Comparison of ENCODE assay signal across 1 cellular context in the genomic region with DNA sequence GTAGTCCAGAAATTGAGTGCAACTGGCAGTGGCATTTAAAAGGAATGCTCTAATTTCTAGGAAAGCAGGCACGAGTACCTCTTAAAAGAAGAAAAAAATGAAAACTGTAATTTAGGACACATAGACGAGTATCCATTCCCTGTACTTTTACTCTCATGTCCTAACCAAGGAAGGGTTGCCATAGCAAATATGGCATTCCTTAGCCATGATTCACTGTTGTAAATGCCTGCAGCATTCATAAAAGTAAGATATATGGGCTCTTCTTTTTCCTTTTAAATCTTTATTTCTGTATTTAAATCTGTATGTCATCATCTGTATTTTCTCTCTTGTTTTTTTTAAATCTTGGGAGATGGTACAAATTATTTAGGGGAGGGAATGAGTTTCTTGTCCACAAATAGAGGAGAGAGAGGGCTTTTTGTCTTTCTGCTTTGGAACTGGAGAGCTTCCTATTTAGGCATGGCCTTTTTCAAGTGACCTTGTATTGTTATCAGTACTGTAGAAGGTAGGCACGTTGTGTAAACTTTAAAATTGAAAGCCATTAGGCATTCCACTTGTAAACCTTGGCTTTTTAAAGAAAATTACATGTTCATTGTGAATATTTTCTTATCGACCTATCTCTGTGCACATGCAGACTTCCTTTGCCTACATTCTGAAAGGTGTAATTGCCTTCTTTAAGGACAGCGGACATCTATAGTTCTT.
TF ChIP-seq lines count a peak whose summit lies in the region.

No MANE protein-coding gene starts in this region.

TF ChIP-seq in HepG2, 621 proteins besides CTCF, POLR2A, EP300 and RAD21 (continues in another document):
- TF ChIP-seq RCOR2 (CRISPR knock-in tag; IDR thresholded peaks at IDR 0.05) (no peak), HDAC1 (CRISPR knock-in tag; IDR thresholded peaks at IDR 0.05) (peak; percentile 48; the same call in 1 of the 2 replicates), NFE2L2 (IDR thresholded peaks at IDR 0.05; ENCODE audit: low read length) (no peak), SRSF4 (IDR thresholded peaks at IDR 0.05; ENCODE audit: low read depth, low read length, poor library complexity, severe bottlenecking) (no peak), ZNF317 (CRISPR knock-in tag; IDR thresholded peaks at IDR 0.05) (0 out of 2 replicates have a peak, but pooled peaks have one; percentile 32), BCL6 (CRISPR knock-in tag; IDR thresholded peaks at IDR 0.05) (0 out of 2 replicates have a peak, but pooled peaks have one; percentile 6), ZNF333 (CRISPR knock-in tag; IDR thresholded peaks at IDR 0.05; ENCODE audit: borderline replicate concordance) (no peak), U2AF2 (IDR thresholded peaks at IDR 0.05; ENCODE audit: low read depth, low read length) (no peak), CEBPG (CRISPR knock-in tag; IDR thresholded peaks at IDR 0.05) (no peak), TEAD3 (CRISPR knock-in tag; optimal IDR thresholded peaks at IDR 0.05; ENCODE audit: borderline replicate concordance) (peak; percentile 70), ZNF143 (CRISPR knock-in tag; IDR thresholded peaks at IDR 0.05) (no peak), KMT2B (CRISPR knock-in tag; IDR thresholded peaks at IDR 0.05) (peak; percentile 43; the same call in 1 of the 2 replicates), KLF9 (CRISPR knock-in tag; IDR thresholded peaks at IDR 0.05; ENCODE audit: low read depth) (no peak), ZNF264 (CRISPR knock-in tag; IDR thresholded peaks at IDR 0.05) (0 out of 2 replicates have a peak, but pooled peaks have one; percentile 19), KLF11 (CRISPR knock-in tag; IDR thresholded peaks at IDR 0.05) (no peak), HMG20B (CRISPR knock-in tag; conservative IDR thresholded peaks at IDR 0.05) (0 out of 2 replicates have a peak, but pooled peaks have one; percentile 31), CENPX (CRISPR knock-in tag; IDR thresholded peaks at IDR 0.05) (no peak), ZNF883 (CRISPR knock-in tag; IDR thresholded peaks at IDR 0.05; ENCODE audit: not compliant biosample characterization) (no peak), NFATC3 (CRISPR knock-in tag; IDR thresholded peaks at IDR 0.05) (no peak), ZNF792 (CRISPR knock-in tag; IDR thresholded peaks at IDR 0.05) (0 out of 2 replicates have a peak, but pooled peaks have one; percentile 46), ZNF737 (CRISPR knock-in tag; IDR thresholded peaks at IDR 0.05; ENCODE audit: borderline replicate concordance) (no peak), MIER3 (CRISPR knock-in tag; IDR thresholded peaks at IDR 0.05; ENCODE audit: borderline replicate concordance) (0 out of 2 replicates have a peak, but pooled peaks have one; percentile 21), IRF2 (CRISPR knock-in tag; IDR thresholded peaks at IDR 0.05) (peak; percentile 33; the same call in 1 of the 2 replicates), ESRRA (CRISPR knock-in tag; IDR thresholded peaks at IDR 0.05; ENCODE audit: low read depth) (no peak), ZNF432 (CRISPR knock-in tag; IDR thresholded peaks at IDR 0.05; ENCODE audit: borderline replicate concordance) (no peak), SOX13 (IDR thresholded peaks at IDR 0.05) (0 out of 2 replicates have a peak, but pooled peaks have one; percentile 12), SOX13 (CRISPR knock-in tag; conservative IDR thresholded peaks at IDR 0.05 in 1 of 2, IDR thresholded peaks at IDR 0.05 in 1 of 2) (peak in 1 of 2 experiments; percentile 86; a peak in 2 of 4 replicates), ZNF572 (CRISPR knock-in tag; IDR thresholded peaks at IDR 0.05) (no peak), ZNF24 (IDR thresholded peaks at IDR 0.05) (no peak), ZNF121 (CRISPR knock-in tag; IDR thresholded peaks at IDR 0.05) (0 out of 2 replicates have a peak, but pooled peaks have one; percentile 22), ZNF441 (CRISPR knock-in tag; IDR thresholded peaks at IDR 0.05; ENCODE audit: borderline replicate concordance) (no peak), CHD4 (IDR thresholded peaks at IDR 0.05; ENCODE audit: borderline replicate concordance, low read length) (peak; percentile 45; the same call in 1 of the 2 replicates)
- TF ChIP-seq, protein P1, sequence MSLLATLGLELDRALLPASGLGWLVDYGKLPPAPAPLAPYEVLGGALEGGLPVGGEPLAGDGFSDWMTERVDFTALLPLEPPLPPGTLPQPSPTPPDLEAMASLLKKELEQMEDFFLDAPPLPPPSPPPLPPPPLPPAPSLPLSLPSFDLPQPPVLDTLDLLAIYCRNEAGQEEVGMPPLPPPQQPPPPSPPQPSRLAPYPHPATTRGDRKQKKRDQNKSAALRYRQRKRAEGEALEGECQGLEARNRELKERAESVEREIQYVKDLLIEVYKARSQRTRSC (CRISPR knock-in tag; IDR thresholded peaks at IDR 0.05; ENCODE audit: low read depth): no peak
- TF ChIP-seq, protein P2, sequence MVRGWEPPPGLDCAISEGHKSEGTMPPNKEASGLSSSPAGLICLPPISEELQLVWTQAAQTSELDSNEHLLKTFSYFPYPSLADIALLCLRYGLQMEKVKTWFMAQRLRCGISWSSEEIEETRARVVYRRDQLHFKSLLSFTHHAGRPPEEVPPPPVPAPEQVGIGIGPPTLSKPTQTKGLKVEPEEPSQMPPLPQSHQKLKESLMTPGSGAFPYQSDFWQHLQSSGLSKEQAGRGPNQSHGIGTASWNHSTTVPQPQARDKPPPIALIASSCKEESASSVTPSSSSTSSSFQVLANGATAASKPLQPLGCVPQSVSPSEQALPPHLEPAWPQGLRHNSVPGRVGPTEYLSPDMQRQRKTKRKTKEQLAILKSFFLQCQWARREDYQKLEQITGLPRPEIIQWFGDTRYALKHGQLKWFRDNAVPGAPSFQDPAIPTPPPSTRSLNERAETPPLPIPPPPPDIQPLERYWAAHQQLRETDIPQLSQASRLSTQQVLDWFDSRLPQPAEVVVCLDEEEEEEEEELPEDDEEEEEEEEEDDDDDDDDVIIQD (CRISPR knock-in tag; IDR thresholded peaks at IDR 0.05; ENCODE audit: low read depth): no peak
- TF ChIP-seq, protein P3, sequence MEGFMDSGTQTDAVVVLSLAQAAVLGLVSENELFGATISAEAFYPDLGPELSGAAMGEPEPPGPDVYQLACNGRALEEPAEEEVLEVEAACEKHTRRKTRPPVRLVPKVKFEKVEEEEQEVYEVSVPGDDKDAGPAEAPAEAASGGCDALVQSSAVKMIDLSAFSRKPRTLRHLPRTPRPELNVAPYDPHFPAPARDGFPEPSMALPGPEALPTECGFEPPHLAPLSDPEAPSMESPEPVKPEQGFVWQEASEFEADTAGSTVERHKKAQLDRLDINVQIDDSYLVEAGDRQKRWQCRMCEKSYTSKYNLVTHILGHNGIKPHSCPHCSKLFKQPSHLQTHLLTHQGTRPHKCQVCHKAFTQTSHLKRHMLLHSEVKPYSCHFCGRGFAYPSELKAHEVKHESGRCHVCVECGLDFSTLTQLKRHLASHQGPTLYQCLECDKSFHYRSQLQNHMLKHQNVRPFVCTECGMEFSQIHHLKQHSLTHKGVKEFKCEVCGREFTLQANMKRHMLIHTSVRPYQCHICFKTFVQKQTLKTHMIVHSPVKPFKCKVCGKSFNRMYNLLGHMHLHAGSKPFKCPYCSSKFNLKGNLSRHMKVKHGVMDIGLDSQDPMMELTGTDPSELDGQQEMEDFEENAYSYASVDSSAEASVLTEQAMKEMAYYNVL (CRISPR knock-in tag; IDR thresholded peaks at IDR 0.05; ENCODE audit: borderline replicate concordance): no peak; the same call in 1 of the 2 replicates
- TF ChIP-seq, protein P4, sequence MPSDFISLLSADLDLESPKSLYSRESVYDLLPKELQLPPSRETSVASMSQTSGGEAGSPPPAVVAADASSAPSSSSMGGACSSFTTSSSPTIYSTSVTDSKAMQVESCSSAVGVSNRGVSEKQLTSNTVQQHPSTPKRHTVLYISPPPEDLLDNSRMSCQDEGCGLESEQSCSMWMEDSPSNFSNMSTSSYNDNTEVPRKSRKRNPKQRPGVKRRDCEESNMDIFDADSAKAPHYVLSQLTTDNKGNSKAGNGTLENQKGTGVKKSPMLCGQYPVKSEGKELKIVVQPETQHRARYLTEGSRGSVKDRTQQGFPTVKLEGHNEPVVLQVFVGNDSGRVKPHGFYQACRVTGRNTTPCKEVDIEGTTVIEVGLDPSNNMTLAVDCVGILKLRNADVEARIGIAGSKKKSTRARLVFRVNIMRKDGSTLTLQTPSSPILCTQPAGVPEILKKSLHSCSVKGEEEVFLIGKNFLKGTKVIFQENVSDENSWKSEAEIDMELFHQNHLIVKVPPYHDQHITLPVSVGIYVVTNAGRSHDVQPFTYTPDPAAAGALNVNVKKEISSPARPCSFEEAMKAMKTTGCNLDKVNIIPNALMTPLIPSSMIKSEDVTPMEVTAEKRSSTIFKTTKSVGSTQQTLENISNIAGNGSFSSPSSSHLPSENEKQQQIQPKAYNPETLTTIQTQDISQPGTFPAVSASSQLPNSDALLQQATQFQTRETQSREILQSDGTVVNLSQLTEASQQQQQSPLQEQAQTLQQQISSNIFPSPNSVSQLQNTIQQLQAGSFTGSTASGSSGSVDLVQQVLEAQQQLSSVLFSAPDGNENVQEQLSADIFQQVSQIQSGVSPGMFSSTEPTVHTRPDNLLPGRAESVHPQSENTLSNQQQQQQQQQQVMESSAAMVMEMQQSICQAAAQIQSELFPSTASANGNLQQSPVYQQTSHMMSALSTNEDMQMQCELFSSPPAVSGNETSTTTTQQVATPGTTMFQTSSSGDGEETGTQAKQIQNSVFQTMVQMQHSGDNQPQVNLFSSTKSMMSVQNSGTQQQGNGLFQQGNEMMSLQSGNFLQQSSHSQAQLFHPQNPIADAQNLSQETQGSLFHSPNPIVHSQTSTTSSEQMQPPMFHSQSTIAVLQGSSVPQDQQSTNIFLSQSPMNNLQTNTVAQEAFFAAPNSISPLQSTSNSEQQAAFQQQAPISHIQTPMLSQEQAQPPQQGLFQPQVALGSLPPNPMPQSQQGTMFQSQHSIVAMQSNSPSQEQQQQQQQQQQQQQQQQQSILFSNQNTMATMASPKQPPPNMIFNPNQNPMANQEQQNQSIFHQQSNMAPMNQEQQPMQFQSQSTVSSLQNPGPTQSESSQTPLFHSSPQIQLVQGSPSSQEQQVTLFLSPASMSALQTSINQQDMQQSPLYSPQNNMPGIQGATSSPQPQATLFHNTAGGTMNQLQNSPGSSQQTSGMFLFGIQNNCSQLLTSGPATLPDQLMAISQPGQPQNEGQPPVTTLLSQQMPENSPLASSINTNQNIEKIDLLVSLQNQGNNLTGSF (CRISPR knock-in tag; IDR thresholded peaks at IDR 0.05): no peak
- TF ChIP-seq, protein P5, sequence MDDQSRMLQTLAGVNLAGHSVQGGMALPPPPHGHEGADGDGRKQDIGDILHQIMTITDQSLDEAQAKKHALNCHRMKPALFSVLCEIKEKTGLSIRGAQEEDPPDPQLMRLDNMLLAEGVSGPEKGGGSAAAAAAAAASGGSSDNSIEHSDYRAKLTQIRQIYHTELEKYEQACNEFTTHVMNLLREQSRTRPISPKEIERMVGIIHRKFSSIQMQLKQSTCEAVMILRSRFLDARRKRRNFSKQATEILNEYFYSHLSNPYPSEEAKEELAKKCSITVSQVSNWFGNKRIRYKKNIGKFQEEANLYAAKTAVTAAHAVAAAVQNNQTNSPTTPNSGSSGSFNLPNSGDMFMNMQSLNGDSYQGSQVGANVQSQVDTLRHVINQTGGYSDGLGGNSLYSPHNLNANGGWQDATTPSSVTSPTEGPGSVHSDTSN (CRISPR knock-in tag; IDR thresholded peaks at IDR 0.05; ENCODE audit: borderline replicate concordance): no peak
- TF ChIP-seq, protein P6, sequence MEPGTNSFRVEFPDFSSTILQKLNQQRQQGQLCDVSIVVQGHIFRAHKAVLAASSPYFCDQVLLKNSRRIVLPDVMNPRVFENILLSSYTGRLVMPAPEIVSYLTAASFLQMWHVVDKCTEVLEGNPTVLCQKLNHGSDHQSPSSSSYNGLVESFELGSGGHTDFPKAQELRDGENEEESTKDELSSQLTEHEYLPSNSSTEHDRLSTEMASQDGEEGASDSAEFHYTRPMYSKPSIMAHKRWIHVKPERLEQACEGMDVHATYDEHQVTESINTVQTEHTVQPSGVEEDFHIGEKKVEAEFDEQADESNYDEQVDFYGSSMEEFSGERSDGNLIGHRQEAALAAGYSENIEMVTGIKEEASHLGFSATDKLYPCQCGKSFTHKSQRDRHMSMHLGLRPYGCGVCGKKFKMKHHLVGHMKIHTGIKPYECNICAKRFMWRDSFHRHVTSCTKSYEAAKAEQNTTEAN (CRISPR knock-in tag; conservative IDR thresholded peaks at IDR 0.05): no peak; the same call in 1 of the 2 replicates
- TF ChIP-seq, protein P7, sequence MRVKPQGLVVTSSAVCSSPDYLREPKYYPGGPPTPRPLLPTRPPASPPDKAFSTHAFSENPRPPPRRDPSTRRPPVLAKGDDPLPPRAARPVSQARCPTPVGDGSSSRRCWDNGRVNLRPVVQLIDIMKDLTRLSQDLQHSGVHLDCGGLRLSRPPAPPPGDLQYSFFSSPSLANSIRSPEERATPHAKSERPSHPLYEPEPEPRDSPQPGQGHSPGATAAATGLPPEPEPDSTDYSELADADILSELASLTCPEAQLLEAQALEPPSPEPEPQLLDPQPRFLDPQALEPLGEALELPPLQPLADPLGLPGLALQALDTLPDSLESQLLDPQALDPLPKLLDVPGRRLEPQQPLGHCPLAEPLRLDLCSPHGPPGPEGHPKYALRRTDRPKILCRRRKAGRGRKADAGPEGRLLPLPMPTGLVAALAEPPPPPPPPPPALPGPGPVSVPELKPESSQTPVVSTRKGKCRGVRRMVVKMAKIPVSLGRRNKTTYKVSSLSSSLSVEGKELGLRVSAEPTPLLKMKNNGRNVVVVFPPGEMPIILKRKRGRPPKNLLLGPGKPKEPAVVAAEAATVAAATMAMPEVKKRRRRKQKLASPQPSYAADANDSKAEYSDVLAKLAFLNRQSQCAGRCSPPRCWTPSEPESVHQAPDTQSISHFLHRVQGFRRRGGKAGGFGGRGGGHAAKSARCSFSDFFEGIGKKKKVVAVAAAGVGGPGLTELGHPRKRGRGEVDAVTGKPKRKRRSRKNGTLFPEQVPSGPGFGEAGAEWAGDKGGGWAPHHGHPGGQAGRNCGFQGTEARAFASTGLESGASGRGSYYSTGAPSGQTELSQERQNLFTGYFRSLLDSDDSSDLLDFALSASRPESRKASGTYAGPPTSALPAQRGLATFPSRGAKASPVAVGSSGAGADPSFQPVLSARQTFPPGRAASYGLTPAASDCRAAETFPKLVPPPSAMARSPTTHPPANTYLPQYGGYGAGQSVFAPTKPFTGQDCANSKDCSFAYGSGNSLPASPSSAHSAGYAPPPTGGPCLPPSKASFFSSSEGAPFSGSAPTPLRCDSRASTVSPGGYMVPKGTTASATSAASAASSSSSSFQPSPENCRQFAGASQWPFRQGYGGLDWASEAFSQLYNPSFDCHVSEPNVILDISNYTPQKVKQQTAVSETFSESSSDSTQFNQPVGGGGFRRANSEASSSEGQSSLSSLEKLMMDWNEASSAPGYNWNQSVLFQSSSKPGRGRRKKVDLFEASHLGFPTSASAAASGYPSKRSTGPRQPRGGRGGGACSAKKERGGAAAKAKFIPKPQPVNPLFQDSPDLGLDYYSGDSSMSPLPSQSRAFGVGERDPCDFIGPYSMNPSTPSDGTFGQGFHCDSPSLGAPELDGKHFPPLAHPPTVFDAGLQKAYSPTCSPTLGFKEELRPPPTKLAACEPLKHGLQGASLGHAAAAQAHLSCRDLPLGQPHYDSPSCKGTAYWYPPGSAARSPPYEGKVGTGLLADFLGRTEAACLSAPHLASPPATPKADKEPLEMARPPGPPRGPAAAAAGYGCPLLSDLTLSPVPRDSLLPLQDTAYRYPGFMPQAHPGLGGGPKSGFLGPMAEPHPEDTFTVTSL (CRISPR knock-in tag; IDR thresholded peaks at IDR 0.05; ENCODE audit: borderline replicate concordance): peak; percentile 86; the same call in 1 of the 2 replicates
